ENCODE assay signal across 1 cellular context in the genomic region with DNA sequence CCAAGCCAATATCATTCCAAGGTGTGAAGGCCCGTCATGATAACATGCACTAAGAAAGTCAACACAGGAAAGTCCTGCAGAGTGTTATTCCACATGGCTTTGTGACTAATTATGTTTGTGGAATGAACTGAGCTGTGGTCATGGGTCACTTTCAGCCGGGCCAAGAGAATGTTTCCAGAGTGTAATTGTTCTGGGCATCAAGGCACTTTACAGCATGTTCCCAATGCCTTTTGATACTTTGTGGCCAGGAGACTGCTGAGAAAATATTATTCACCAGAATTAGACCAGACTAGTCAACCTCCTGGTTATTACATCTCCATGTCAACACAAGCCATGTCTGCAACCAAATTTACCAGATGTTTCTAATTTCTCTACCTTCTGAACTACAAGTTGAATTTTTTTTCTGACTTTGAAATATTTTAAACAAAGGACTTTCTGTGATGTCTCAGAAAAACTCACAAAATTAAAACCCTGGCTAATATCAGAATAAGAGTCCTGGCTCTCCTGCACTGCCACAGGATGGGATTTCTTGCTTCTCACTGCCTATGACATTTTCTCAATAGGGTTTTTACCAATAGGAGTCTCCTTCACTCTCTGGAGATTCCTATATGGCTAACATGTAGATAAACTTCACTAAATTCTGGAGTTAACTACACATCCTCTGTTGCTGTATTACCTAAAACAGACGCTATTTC.
TF ChIP-seq lines count a peak whose summit lies in the region.

No MANE protein-coding gene starts in this region.

TF ChIP-seq in SK-N-SH, 30 proteins besides CTCF, POLR2A, EP300 and RAD21 (continued from another document):
- TF ChIP-seq TCF12 (IDR thresholded peaks at IDR 0.05) (peak; percentile 99), SMC3 (IDR thresholded peaks at IDR 0.05; ENCODE audit: low read depth, low read length) (no peak), FOSL2 (IDR thresholded peaks at IDR 0.05; ENCODE audit: borderline replicate concordance, low read depth) (peak; percentile 63; the same call in 1 of the 2 replicates), NFIC (IDR thresholded peaks at IDR 0.05; ENCODE audit: borderline replicate concordance) (peak; percentile 85), POLR2AphosphoS5 (IDR thresholded peaks at IDR 0.05; ENCODE audit: low read depth, low read length) (peak; percentile 93; the same call in 1 of the 2 replicates), MEF2A (IDR thresholded peaks at IDR 0.05; ENCODE audit: borderline replicate concordance, low read depth) (peak; percentile 54; the same call in 1 of the 2 replicates), FOXM1 (IDR thresholded peaks at IDR 0.05; ENCODE audit: low read depth) (peak; percentile 96), IRF3 (IDR thresholded peaks at IDR 0.05; ENCODE audit: low read depth, low read length) (no peak), MXI1 (IDR thresholded peaks at IDR 0.05; ENCODE audit: low read depth, low read length) (no peak), MAX (IDR thresholded peaks at IDR 0.05; ENCODE audit: low read depth) (peak; percentile 75; the same call in 1 of the 2 replicates)
- TF ChIP-seq, protein P1, sequence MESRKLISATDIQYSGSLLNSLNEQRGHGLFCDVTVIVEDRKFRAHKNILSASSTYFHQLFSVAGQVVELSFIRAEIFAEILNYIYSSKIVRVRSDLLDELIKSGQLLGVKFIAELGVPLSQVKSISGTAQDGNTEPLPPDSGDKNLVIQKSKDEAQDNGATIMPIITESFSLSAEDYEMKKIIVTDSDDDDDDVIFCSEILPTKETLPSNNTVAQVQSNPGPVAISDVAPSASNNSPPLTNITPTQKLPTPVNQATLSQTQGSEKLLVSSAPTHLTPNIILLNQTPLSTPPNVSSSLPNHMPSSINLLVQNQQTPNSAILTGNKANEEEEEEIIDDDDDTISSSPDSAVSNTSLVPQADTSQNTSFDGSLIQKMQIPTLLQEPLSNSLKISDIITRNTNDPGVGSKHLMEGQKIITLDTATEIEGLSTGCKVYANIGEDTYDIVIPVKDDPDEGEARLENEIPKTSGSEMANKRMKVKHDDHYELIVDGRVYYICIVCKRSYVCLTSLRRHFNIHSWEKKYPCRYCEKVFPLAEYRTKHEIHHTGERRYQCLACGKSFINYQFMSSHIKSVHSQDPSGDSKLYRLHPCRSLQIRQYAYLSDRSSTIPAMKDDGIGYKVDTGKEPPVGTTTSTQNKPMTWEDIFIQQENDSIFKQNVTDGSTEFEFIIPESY (IDR thresholded peaks at IDR 0.05; ENCODE audit: borderline replicate concordance, low read depth), result peak; percentile 68; the same call in 1 of the 2 replicates
- TF ChIP-seq, protein P2, sequence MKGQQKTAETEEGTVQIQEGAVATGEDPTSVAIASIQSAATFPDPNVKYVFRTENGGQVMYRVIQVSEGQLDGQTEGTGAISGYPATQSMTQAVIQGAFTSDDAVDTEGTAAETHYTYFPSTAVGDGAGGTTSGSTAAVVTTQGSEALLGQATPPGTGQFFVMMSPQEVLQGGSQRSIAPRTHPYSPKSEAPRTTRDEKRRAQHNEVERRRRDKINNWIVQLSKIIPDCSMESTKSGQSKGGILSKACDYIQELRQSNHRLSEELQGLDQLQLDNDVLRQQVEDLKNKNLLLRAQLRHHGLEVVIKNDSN (IDR thresholded peaks at IDR 0.05; ENCODE audit: borderline replicate concordance, low read depth), result 0 out of 2 replicates have a peak, but pooled peaks have one; percentile 16
